ENCODE assay signal across 9 cellular contexts in the genomic region with DNA sequence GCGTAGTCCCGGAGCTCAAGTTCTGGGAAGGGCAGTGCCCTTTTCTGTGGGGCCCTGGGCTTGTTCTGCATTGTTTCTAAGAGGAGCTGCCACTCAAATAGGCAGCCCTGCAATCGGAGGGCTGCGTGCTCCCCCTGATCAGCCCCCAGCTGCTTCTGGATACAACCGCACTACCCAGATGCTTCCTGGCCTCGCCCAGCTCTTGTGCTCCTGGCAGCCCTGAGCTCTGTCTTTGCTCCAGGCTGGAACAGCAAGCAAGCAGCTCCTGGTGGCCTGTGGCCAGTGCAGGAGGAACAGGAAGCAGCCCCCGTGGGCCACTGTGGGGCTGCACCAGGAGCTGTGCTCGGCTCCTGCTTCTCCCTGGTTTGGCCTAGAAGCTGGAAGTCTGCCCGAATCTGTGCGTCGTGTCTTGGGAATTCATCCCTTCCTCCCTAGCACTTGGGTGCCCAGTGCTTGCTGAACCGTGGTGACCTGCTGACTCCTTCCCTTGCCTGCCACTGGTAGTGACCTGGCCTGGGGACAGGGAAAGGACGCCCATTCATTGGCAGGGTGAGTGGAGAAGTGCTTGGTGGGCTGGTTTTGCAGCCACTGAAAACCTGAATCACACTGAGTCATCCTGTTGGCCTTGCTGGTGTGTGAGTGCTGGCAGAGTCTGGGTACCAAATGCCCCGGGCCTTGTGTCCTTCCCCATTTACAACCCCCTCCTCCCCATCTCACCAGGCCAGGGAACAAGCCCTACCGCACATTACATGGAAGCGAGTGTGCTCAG.
DNase-seq lines count a peak whose midpoint lies in the region; ATAC-seq lines count a peak whose summit lies in the region.
"Had no signal": no experiment of that assay in that cellular context is flagged by ENCODE, and none has a peak within 500 bp of the region (broad histone marks: within the 10 kb centered on the region; RNA-seq: fewer than 3 reads in every experiment).

No MANE protein-coding gene starts in this region.

- DNase-seq in HK-2 (ENCODE audit: unreplicated experiment) = peak; percentile 94
- DNase-seq in amniotic epithelial cell (ENCODE audit: low read depth) = peak; percentile 46
- DNase-seq in islet precursor cell = peak; percentile 85
- no peak for DNase-seq in cerebellar cortex (ENCODE audit: low spot score)
- DNase-seq in 8988T = no peak
- DNase-seq: effector memory CD8-positive, alpha-beta T cell had no signal

- no peaks in the 10 kb centered on the region for H3K27me3 ChIP-seq in subcutaneous abdominal adipose tissue (ENCODE audit: control insufficient read depth in 5 of 5, insufficient read depth in 4 of 5, low read length in 5 of 5)

- no peaks in the 10 kb centered on the region for H3K36me3 ChIP-seq in subcutaneous abdominal adipose tissue (ENCODE audit: control insufficient read depth in 5 of 5, insufficient read depth in 5 of 5, low read length in 5 of 5)

- H3K9ac ChIP-seq in subcutaneous abdominal adipose tissue (ENCODE audit: low read length in 5 of 5) = no peak overlapping the region

- ATAC-seq in HG03159 (IDR thresholded peaks at IDR 0.05; ENCODE audit: unreplicated experiment) = no peak
- ATAC-seq in HG03439 (IDR thresholded peaks at IDR 0.05; ENCODE audit: unreplicated experiment) = no peak
- ATAC-seq: effector memory CD8-positive, alpha-beta T cell had no signal

- peak overlapping the region; percentile 86 for H3K27ac ChIP-seq in subcutaneous abdominal adipose tissue (ENCODE audit: low read depth, low read length)

- H3K4me1 ChIP-seq in subcutaneous abdominal adipose tissue (ENCODE audit: control insufficient read depth in 5 of 5, insufficient read depth in 5 of 5, low read length in 5 of 5) = peaks cover 0 to 46% (median 33%) of the 10 kb centered on the region in 5 donors

- H3K4me3 ChIP-seq in subcutaneous abdominal adipose tissue (ENCODE audit: low read depth in 1 of 5, low read length in 5 of 5) = no peak overlapping the region

- no peaks in the 10 kb centered on the region for H3K9me3 ChIP-seq in subcutaneous abdominal adipose tissue (ENCODE audit: control insufficient read depth in 5 of 5, low read length in 5 of 5)

Comparison
In these comparisons a context has a peak if more than half of its experiments do, and no peak if none do; other contexts are left out.
1. DNase-seq: peak in HK-2 (single experiment), amniotic epithelial cell (single experiment) and islet precursor cell (single experiment); none in cerebellar cortex (single experiment) and 8988T (single experiment).